In the genomic region with DNA sequence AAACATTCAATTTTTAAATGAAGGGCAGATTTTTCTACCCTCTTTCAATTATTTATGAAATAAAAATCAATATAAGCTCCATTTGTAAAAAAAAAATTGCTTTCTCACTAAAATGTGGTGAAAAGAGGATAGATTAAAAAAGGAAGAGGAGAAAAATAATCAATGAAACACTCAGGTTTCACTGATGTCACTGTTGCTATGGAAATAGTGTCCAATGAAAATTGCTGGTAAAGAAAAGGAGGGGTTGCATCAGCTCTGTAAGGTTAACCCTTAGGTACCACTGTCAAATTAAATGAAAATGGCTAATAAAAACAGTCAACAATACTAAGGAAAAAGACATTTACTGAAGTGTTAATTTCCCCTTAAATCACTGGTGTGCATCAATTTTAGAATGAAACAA, we compare ENCODE assay signal across 8 cellular contexts.
DNase-seq lines count a peak whose midpoint lies in the region; ATAC-seq, FAIRE-seq and TF ChIP-seq lines count a peak whose summit lies in the region.

No MANE protein-coding gene starts in this region.

- H3K4me3 ChIP-seq in bronchial epithelial cell (ENCODE audit: low read depth, low read length) (no peak overlapping the region), kidney epithelial cell (ENCODE audit: low read depth, low read length) (no peak overlapping the region)

- no peak for FAIRE-seq in bronchial epithelial cell (lab: Jason Lieb, UNC)

- no peaks in the 10 kb centered on the region for H3K27me3 ChIP-seq in bronchial epithelial cell (ENCODE audit: control insufficient read depth, insufficient read depth, low read length)
- no peaks in the 10 kb centered on the region for H3K27me3 ChIP-seq in kidney epithelial cell (ENCODE audit: control insufficient read depth, insufficient read depth, low read length)

- H3K36me3 ChIP-seq in bronchial epithelial cell (ENCODE audit: control insufficient read depth, insufficient read depth, low read length): no peaks in the 10 kb centered on the region
- no peaks in the 10 kb centered on the region for H3K36me3 ChIP-seq in kidney epithelial cell (ENCODE audit: control insufficient read depth, insufficient read depth, low read length)

- DNase-seq in AML-193 (lab: John Stamatoyannopoulos, UW) (peak; percentile 31 to 41), GM20000 (ENCODE audit: low spot score) (peak; percentile 18), NCI-H524 (lab: John Stamatoyannopoulos, UW) (peak; percentile 27 to 31), bronchial epithelial cell (ENCODE audit: low read depth) (peak; percentile 53), kidney epithelial cell (ENCODE audit: low read depth) (peak; percentile 39), GM19240 (ENCODE audit: insufficient read length, low spot score) (no peak)
- DNase-seq in activated CD4-positive, alpha-beta T cell treated with anti-CD3 and anti-CD28 coated beads, Interleukin-2, amount 50 U/mL, for 4 hours: no peak

- TF ChIP-seq CTCF in GM20000 (IDR thresholded peaks at IDR 0.05; ENCODE audit: extremely low read depth, missing control alignments) (no peak), bronchial epithelial cell (IDR thresholded peaks at IDR 0.05; ENCODE audit: insufficient read depth, low read length, severe bottlenecking) (no peak), kidney epithelial cell (IDR thresholded peaks at IDR 0.05; ENCODE audit: insufficient read depth, low read length, poor library complexity, severe bottlenecking) (no peak)

- ATAC-seq in HG02571 (IDR thresholded peaks at IDR 0.05; ENCODE audit: unreplicated experiment): no peak

Comparison
In these comparisons a context has a peak if more than half of its experiments do, and no peak if none do; other contexts are left out.
1. DNase-seq: peak in AML-193 (2 of 2), GM20000 (single experiment), NCI-H524 (2 of 2), bronchial epithelial cell (single experiment) and kidney epithelial cell (single experiment); none in GM19240 (single experiment) and activated CD4-positive, alpha-beta T cell treated with anti-CD3 and anti-CD28 coated beads, Interleukin-2, amount 50 U/mL, for 4 hours (0 of 2).